In the genomic region with DNA sequence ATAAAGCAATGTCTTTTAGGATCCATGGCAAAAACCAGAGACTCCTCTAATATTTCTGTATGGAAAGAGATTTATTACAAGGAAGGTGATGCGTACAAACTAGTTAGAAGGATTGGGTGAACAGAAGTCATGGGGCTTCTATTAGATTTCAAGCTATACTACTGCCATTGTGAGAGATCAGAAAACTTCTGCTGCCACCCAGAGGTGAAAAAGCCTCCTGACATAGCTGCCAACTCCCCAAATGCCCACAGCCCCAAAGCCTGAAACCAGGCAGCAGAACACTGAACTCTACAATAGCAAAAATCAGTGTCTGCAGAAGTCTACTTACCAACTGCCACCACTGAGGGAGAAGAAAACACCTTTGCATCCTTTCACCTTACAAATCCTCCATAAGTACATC, we compare ENCODE assay signal across 9 cellular contexts.
A peak's percentile ranks its signal among the peaks of the same experiment; 100 is the strongest.
DNase-seq lines count a peak whose midpoint lies in the region; ATAC-seq and TF ChIP-seq lines count a peak whose summit lies in the region.
"Had no signal": no experiment of that assay in that cellular context is flagged by ENCODE, and none has a peak within 500 bp of the region (broad histone marks: within the 10 kb centered on the region; RNA-seq: fewer than 3 reads in every experiment).

No MANE protein-coding gene starts in this region.

- 60 to 91% methylated on average over 1 of the region's 1 CpG for WGBS in sigmoid colon, 2 donors

- no peak overlapping the region for H3K9ac ChIP-seq in SK-N-MC (ENCODE audit: insufficient read length)

- H3K27ac ChIP-seq in SK-N-MC (no peak overlapping the region), sigmoid colon (peak overlapping the region in 1 of 4 donors; percentile 11)

- ATAC-seq in GM18517 (IDR thresholded peaks at IDR 0.05; ENCODE audit: unreplicated experiment): no peak
- ATAC-seq: effector memory CD8-positive, alpha-beta T cell had no signal

- intact Hi-C loops in sigmoid colon (cut with DNase I): no loop called here

- TF ChIP-seq CTCF in GM13976 (IDR thresholded peaks at IDR 0.05; ENCODE audit: borderline replicate concordance, control extremely low read depth, extremely low read depth, insufficient read depth, missing control alignments) (no peak), sigmoid colon (IDR thresholded peaks at IDR 0.05) (no peak)

- peaks cover 0 to 27% (median 4%) of the 10 kb centered on the region in 4 donors for H3K4me1 ChIP-seq in sigmoid colon

- no peak for TF ChIP-seq POLR2A in sigmoid colon (IDR thresholded peaks at IDR 0.05)

- POLR2A ChIA-PET in HEK293T (lab: Yijun Ruan, JAX): no interaction called here

- no peak for TF ChIP-seq EP300 in sigmoid colon (IDR thresholded peaks at IDR 0.05)

- H3K4me3 ChIP-seq in SK-N-MC: no peak overlapping the region
- no peak overlapping the region for H3K4me3 ChIP-seq in sigmoid colon

- no peaks in the 10 kb centered on the region for H3K9me3 ChIP-seq in SK-N-MC (ENCODE audit: low read depth, low read length)
- H3K9me3 ChIP-seq in sigmoid colon: no peaks in the 10 kb centered on the region

- in situ Hi-C loops in GM13976 (cut with MboI; ENCODE audit: low sequenced_read_pairs, unreplicated experiment): no loop called here

- H3K36me3 ChIP-seq in SK-N-MC (ENCODE audit: insufficient read depth, low read length): no peaks in the 10 kb centered on the region
- H3K36me3 ChIP-seq in sigmoid colon: no peaks in the 10 kb centered on the region

- CTCF ChIA-PET in HEK293T (lab: Yijun Ruan, JAX): interaction anchor here (0.7 to 1.7 kb wide), 9 partner anchors 10 to 1273 kb away, joined by 3 to 5 read pairs (median 4); no protein-coding TSS in a partner anchor

- DNase-seq in DMS153 (lab: John Stamatoyannopoulos, UW) (peak; percentile 11), HEK293T (ENCODE audit: extremely low spot score) (peak; percentile 70), SK-N-MC (ENCODE audit: low read depth, low spot score) (peak; percentile 18), kidney tubule cell (ENCODE audit: low spot score) (peak; percentile 60), GM13976 (ENCODE audit: low spot score) (no peak), sigmoid colon (no peak), dedifferentiated amniotic fluid mesenchymal stem cell (ENCODE audit: extremely low spot score) (no peak)
- DNase-seq: effector memory CD8-positive, alpha-beta T cell had no signal

- H3K27me3 ChIP-seq in sigmoid colon: no peaks in the 10 kb centered on the region

TF ChIP-seq in HEK293T, 16 proteins besides CTCF, POLR2A, EP300 and RAD21:
- TF ChIP-seq NFRKB (IDR thresholded peaks at IDR 0.05): no peak
- no peak for TF ChIP-seq BHLHE40 (IDR thresholded peaks at IDR 0.05; ENCODE audit: borderline replicate concordance)
- no peak for TF ChIP-seq ELF4 (IDR thresholded peaks at IDR 0.05)

Comparison
In these comparisons a context has a peak if more than half of its experiments do, and no peak if none do; other contexts are left out.
1. DNase-seq: peak in DMS153 (single experiment), HEK293T (single experiment), SK-N-MC (single experiment) and kidney tubule cell (single experiment); none in GM13976 (single experiment), sigmoid colon (single experiment) and dedifferentiated amniotic fluid mesenchymal stem cell (single experiment).